16 cellular contexts compared by ENCODE assay signal in genomic region chr17:77592503-77592902, GRCh38.
A peak's percentile ranks its signal among the peaks of the same experiment; 100 is the strongest.
DNase-seq lines count a peak whose midpoint lies in the region; ATAC-seq and TF ChIP-seq lines count a peak whose summit lies in the region.
"Had no signal": no experiment of that assay in that cellular context is flagged by ENCODE, and none has a peak within 500 bp of the region (broad histone marks: within the 10 kb centered on the region; RNA-seq: fewer than 3 reads in every experiment).

No MANE protein-coding gene starts in this region.

- intact Hi-C loops in mucosa of descending colon (cut with DNase I, micrococcal nuclease) = no loop called here
- intact Hi-C loops in ascending aorta (cut with DNase I) = no loop called here

- H3K4me1 Mint-ChIP-seq in mesothelial cell of epicardium = peaks cover 5% of the 10 kb centered on the region
- H3K4me1 Mint-ChIP-seq: CD14-positive monocyte had no signal

- no peaks in the 10 kb centered on the region for H3K36me3 ChIP-seq in mucosa of descending colon (ENCODE audit: low read depth)
- no peaks in the 10 kb centered on the region for H3K36me3 ChIP-seq in ascending aorta
- H3K36me3 ChIP-seq: Peyer's patch, SJSA1 had no signal

- H3K9me3 Mint-ChIP-seq in mesothelial cell of epicardium = peaks cover 7% of the 10 kb centered on the region

- H3K4me1 ChIP-seq in mucosa of descending colon (ENCODE audit: low read depth) (peaks cover 10% of the 10 kb centered on the region), ascending aorta (no peaks in the 10 kb centered on the region)
- H3K4me1 ChIP-seq: SJSA1 had no signal

- no peaks in the 10 kb centered on the region for H3K9me3 ChIP-seq in mucosa of descending colon
- H3K9me3 ChIP-seq in ascending aorta = no peaks in the 10 kb centered on the region
- H3K9me3 ChIP-seq: Peyer's patch, SJSA1 had no signal

- no peak overlapping the region for H3K27ac ChIP-seq in ascending aorta
- H3K27ac ChIP-seq: Peyer's patch, SJSA1 had no signal

- H3K36me3 Mint-ChIP-seq in mesothelial cell of epicardium = no peaks in the 10 kb centered on the region
- H3K36me3 Mint-ChIP-seq: CD14-positive monocyte had no signal

- TF ChIP-seq CTCF in LNCaP clone FGC (IDR thresholded peaks at IDR 0.05; ENCODE audit: control insufficient read depth, extremely low read depth, insufficient read depth) (no peak), mucosa of descending colon (IDR thresholded peaks at IDR 0.05) (no peak), mesothelial cell of epicardium (IDR thresholded peaks at IDR 0.05; ENCODE audit: unreplicated experiment) (no peak), ascending aorta (IDR thresholded peaks at IDR 0.05) (no peak)

- no peak overlapping the region for H3K4me3 ChIP-seq in LNCaP clone FGC (ENCODE audit: low read depth, low read length)
- H3K4me3 ChIP-seq in mucosa of descending colon = no peak overlapping the region
- H3K4me3 ChIP-seq in ascending aorta = no peak overlapping the region
- H3K4me3 ChIP-seq: K562, Peyer's patch, SJSA1 had no signal

- no peak overlapping the region for H3K27ac Mint-ChIP-seq in mesothelial cell of epicardium
- H3K27ac Mint-ChIP-seq: CD14-positive monocyte had no signal

- H3K27me3 Mint-ChIP-seq in mesothelial cell of epicardium (ENCODE audit: low read depth) = peaks cover 39% of the 10 kb centered on the region

- H3K27me3 ChIP-seq in ascending aorta = no peaks in the 10 kb centered on the region
- H3K27me3 ChIP-seq: Peyer's patch had no signal

- DNase-seq in LNCaP clone FGC (ENCODE audit: low read depth) (peak; percentile 26), NCI-H524 (lab: John Stamatoyannopoulos, UW) (peak; percentile 41 to 82), mucosa of descending colon (peak in 1 of 3 donors; percentile 30), mesothelial cell of epicardium (ENCODE audit: low spot score in 2 of 2, unreplicated experiment in 2 of 2) (no peak), ascending aorta (ENCODE audit: low spot score in 2 of 2) (no peak)
- DNase-seq: AML-193, DND-41, NCI-H1417 treated with DMSO at 0.1 percent for 48 hours, NCI-H2029, NCI-H510A, Peyer's patch had no signal

- no peak for ATAC-seq in SK-N-SH treated with all-trans-retinoic acid at 6 μM for 48 hours
- peak; percentile 76 for ATAC-seq in mucosa of descending colon
- no peak for ATAC-seq in GM21717 (IDR thresholded peaks at IDR 0.05; ENCODE audit: unreplicated experiment)
- ATAC-seq: K562 had no signal

- no peak overlapping the region for H3K4me3 Mint-ChIP-seq in mesothelial cell of epicardium

TF ChIP-seq in SK-N-SH treated with all-trans-retinoic acid at 6 μM for 48 hours, 23 proteins besides CTCF, POLR2A, EP300 and RAD21:
- TF ChIP-seq GLIS3 (CRISPR knock-in tag; IDR thresholded peaks at IDR 0.05) = no peak
- 0 out of 2 replicates have a peak, but pooled peaks have one; percentile 13 for TF ChIP-seq SNAI2 (CRISPR knock-in tag; IDR thresholded peaks at IDR 0.05)
- no peak for TF ChIP-seq ZNF70 (CRISPR knock-in tag; IDR thresholded peaks at IDR 0.05)
- TF ChIP-seq ISL1 (CRISPR knock-in tag; IDR thresholded peaks at IDR 0.05) = peak; percentile 71
- TF ChIP-seq CSDC2 (CRISPR knock-in tag; IDR thresholded peaks at IDR 0.05) = no peak
- TF ChIP-seq CREB5 (CRISPR knock-in tag; IDR thresholded peaks at IDR 0.05; ENCODE audit: low read depth) = peak; percentile 59; the same call in 1 of the 2 replicates
- TF ChIP-seq TSHZ2 (CRISPR knock-in tag; IDR thresholded peaks at IDR 0.05) = 0 out of 2 replicates have a peak, but pooled peaks have one; percentile 71
- TF ChIP-seq CSRNP3 (CRISPR knock-in tag; IDR thresholded peaks at IDR 0.05) = peak; percentile 83; the same call in 1 of the 2 replicates
- peak; percentile 41; the same call in 1 of the 2 replicates for TF ChIP-seq ZNF8 (CRISPR knock-in tag; IDR thresholded peaks at IDR 0.05)
- TF ChIP-seq ESRRG (CRISPR knock-in tag; IDR thresholded peaks at IDR 0.05) = no peak
- peak; percentile 96 for TF ChIP-seq TCF4 (CRISPR knock-in tag; IDR thresholded peaks at IDR 0.05; ENCODE audit: borderline replicate concordance)
- TF ChIP-seq OSR1 (CRISPR knock-in tag; IDR thresholded peaks at IDR 0.05) = no peak
- no peak for TF ChIP-seq RARB (CRISPR knock-in tag; IDR thresholded peaks at IDR 0.05)
TF ChIP-seq in SK-N-SH treated with all-trans-retinoic acid at 6 μM for 48 hours: peak in this region for 7.

Comparison
In these comparisons a context has a peak if more than half of its experiments do, and no peak if none do; other contexts are left out.
1. DNase-seq: peak in LNCaP clone FGC (single experiment) and NCI-H524 (2 of 2); none in mesothelial cell of epicardium (0 of 2) and ascending aorta (0 of 2).